In genomic region chr22:40210814-40211213, GRCh38 we compare ENCODE assay signal across 9 cellular contexts. TPM values are rescaled to one million over a fixed set of nuclear protein-coding genes. Genes with fewer than 3 reads are reported as not detected.
DNase-seq lines count a peak whose midpoint lies in the region; ATAC-seq and TF ChIP-seq lines count a peak whose summit lies in the region.
"Had no signal": no experiment of that assay in that cellular context is flagged by ENCODE, and none has a peak within 500 bp of the region (broad histone marks: within the 10 kb centered on the region; RNA-seq: fewer than 3 reads in every experiment).

No MANE protein-coding gene starts in this region.

- DNase-seq in activated T-cell treated with anti-CD3 and anti-CD28 coated beads, Interleukin-2, amount 50 U/mL, for 72 hours = no peak
- DNase-seq in activated T-cell treated with anti-CD3 and anti-CD28 coated beads for 4 hours (no peak), WTC11 (ENCODE audit: low spot score) (no peak), ecto neural progenitor cell (ENCODE audit: low spot score) (no peak), H7 (no peak)
- DNase-seq: activated naive CD4-positive, alpha-beta T cell had no signal

- no peaks in the 10 kb centered on the region for H3K9me3 Mint-ChIP-seq in activated T-cell treated with anti-CD3 and anti-CD28 coated beads, Interleukin-2, amount 50 U/mL, for 72 hours
- peaks cover 4% of the 10 kb centered on the region for H3K9me3 Mint-ChIP-seq in WTC11
- H3K9me3 Mint-ChIP-seq in stimulated activated naive CD8-positive, alpha-beta T cell treated with anti-CD3 and anti-CD28 coated beads, Interleukin-15, Interleukin-2, amounts not matched to agents 100 ng/mL and 50 ng/mL, for 24 hours = no peaks in the 10 kb centered on the region

- no peaks in the 10 kb centered on the region for H3K36me3 ChIP-seq in H7 (replicated peaks; ENCODE audit: control insufficient read depth, insufficient read depth, low read length)

- TF ChIP-seq CTCF in WTC11 (IDR thresholded peaks at IDR 0.05) = no peak

- no peak overlapping the region for H3K4me3 ChIP-seq in H7 (ENCODE audit: insufficient read depth, low read depth, low read length)

- peak overlapping the region in 1 of 2 donors; percentile 55 for H3K4me3 Mint-ChIP-seq in activated T-cell treated with anti-CD3 and anti-CD28 coated beads, Interleukin-2, amount 50 U/mL, for 72 hours
- no peak overlapping the region for H3K4me3 Mint-ChIP-seq in WTC11
- H3K4me3 Mint-ChIP-seq in stimulated activated naive CD8-positive, alpha-beta T cell treated with anti-CD3 and anti-CD28 coated beads, Interleukin-15, Interleukin-2, amounts not matched to agents 100 ng/mL and 50 ng/mL, for 24 hours = no peak overlapping the region

- ATAC-seq in activated T-cell treated with anti-CD3 and anti-CD28 coated beads, Interleukin-2, amount 50 U/mL, for 72 hours (replicated peaks in 1 of 2) = peak; percentile 75 to 78
- ATAC-seq in HG02973 (IDR thresholded peaks at IDR 0.05; ENCODE audit: unreplicated experiment) (peak; percentile 58), WTC11 (no peak), HG03354 (IDR thresholded peaks at IDR 0.05; ENCODE audit: poor library complexity, severe bottlenecking, unreplicated experiment) (no peak)

- POLR2A ChIA-PET in WTC11 (lab: Charles Lee) = no interaction called here

- no peaks in the 10 kb centered on the region for H3K36me3 Mint-ChIP-seq in activated T-cell treated with anti-CD3 and anti-CD28 coated beads, Interleukin-2, amount 50 U/mL, for 72 hours (ENCODE audit: insufficient read depth in 2 of 2)
- H3K36me3 Mint-ChIP-seq in WTC11 = no peaks in the 10 kb centered on the region
- peaks cover 8% of the 10 kb centered on the region for H3K36me3 Mint-ChIP-seq in stimulated activated naive CD8-positive, alpha-beta T cell treated with anti-CD3 and anti-CD28 coated beads, Interleukin-15, Interleukin-2, amounts not matched to agents 100 ng/mL and 50 ng/mL, for 24 hours (ENCODE audit: low read depth)

- peak overlapping the region; percentile 40 for H3K27ac Mint-ChIP-seq in activated T-cell treated with anti-CD3 and anti-CD28 coated beads, Interleukin-2, amount 50 U/mL, for 72 hours
- peak overlapping the region; percentile 32 for H3K27ac Mint-ChIP-seq in WTC11
- H3K27ac Mint-ChIP-seq in stimulated activated naive CD8-positive, alpha-beta T cell treated with anti-CD3 and anti-CD28 coated beads, Interleukin-15, Interleukin-2, amounts not matched to agents 100 ng/mL and 50 ng/mL, for 24 hours = peak overlapping the region; percentile 80

- CTCF ChIA-PET in WTC11 (lab: Charles Lee) = no interaction called here

- peaks cover 75% of the 10 kb centered on the region for H3K4me1 Mint-ChIP-seq in activated T-cell treated with anti-CD3 and anti-CD28 coated beads, Interleukin-2, amount 50 U/mL, for 72 hours (ENCODE audit: low read depth)
- H3K4me1 Mint-ChIP-seq in WTC11 = peaks cover 72% of the 10 kb centered on the region
- peaks cover 78% of the 10 kb centered on the region for H3K4me1 Mint-ChIP-seq in stimulated activated naive CD8-positive, alpha-beta T cell treated with anti-CD3 and anti-CD28 coated beads, Interleukin-15, Interleukin-2, amounts not matched to agents 100 ng/mL and 50 ng/mL, for 24 hours (ENCODE audit: low read depth)

- H3K27me3 Mint-ChIP-seq in activated T-cell treated with anti-CD3 and anti-CD28 coated beads, Interleukin-2, amount 50 U/mL, for 72 hours (ENCODE audit: low read depth) = no peaks in the 10 kb centered on the region
- H3K27me3 Mint-ChIP-seq in WTC11 (ENCODE audit: low read depth) = no peaks in the 10 kb centered on the region
- no peaks in the 10 kb centered on the region for H3K27me3 Mint-ChIP-seq in stimulated activated naive CD8-positive, alpha-beta T cell treated with anti-CD3 and anti-CD28 coated beads, Interleukin-15, Interleukin-2, amounts not matched to agents 100 ng/mL and 50 ng/mL, for 24 hours

- no peaks in the 10 kb centered on the region for H3K27me3 ChIP-seq in H7 (ENCODE audit: control insufficient read depth, insufficient read depth, low read length)

TF ChIP-seq in WTC11, 78 proteins besides CTCF, POLR2A, EP300 and RAD21 (continues in another document):
- no peak for TF ChIP-seq ZNF281 (CRISPR knock-in tag; IDR thresholded peaks at IDR 0.05)
- TF ChIP-seq NR2C2 (CRISPR knock-in tag; IDR thresholded peaks at IDR 0.05) = no peak
- no peak for TF ChIP-seq MYBL2 (CRISPR knock-in tag; IDR thresholded peaks at IDR 0.05)
- TF ChIP-seq, protein P1, sequence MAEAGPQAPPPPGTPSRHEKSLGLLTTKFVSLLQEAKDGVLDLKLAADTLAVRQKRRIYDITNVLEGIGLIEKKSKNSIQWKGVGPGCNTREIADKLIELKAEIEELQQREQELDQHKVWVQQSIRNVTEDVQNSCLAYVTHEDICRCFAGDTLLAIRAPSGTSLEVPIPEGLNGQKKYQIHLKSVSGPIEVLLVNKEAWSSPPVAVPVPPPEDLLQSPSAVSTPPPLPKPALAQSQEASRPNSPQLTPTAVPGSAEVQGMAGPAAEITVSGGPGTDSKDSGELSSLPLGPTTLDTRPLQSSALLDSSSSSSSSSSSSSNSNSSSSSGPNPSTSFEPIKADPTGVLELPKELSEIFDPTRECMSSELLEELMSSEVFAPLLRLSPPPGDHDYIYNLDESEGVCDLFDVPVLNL (CRISPR knock-in tag; IDR thresholded peaks at IDR 0.05; ENCODE audit: borderline replicate concordance, low read depth) = no peak
- no peak for TF ChIP-seq IRF2 (CRISPR knock-in tag; IDR thresholded peaks at IDR 0.05; ENCODE audit: borderline replicate concordance, low read depth)
- no peak for TF ChIP-seq RORB (CRISPR knock-in tag; IDR thresholded peaks at IDR 0.05)
- TF ChIP-seq RELA (CRISPR knock-in tag; IDR thresholded peaks at IDR 0.05; ENCODE audit: borderline replicate concordance) = no peak
- TF ChIP-seq IRF1 (CRISPR knock-in tag; IDR thresholded peaks at IDR 0.05) = no peak
- TF ChIP-seq GABPB1 (CRISPR knock-in tag; IDR thresholded peaks at IDR 0.05) = no peak
- no peak for TF ChIP-seq FOXP4 (CRISPR knock-in tag; IDR thresholded peaks at IDR 0.05)
- TF ChIP-seq FOXK1 (CRISPR knock-in tag; IDR thresholded peaks at IDR 0.05) = no peak
- no peak for TF ChIP-seq SP1 (CRISPR knock-in tag; conservative IDR thresholded peaks at IDR 0.05)

RNA-seq across cellular contexts. Expression of gene TNRC6B, which starts 33.1 kb away (rescaled TPM):
- 10 to 100 TPM; 62.5 to 65.3 TPM for total RNA-seq in activated T-cell treated with anti-CD3 and anti-CD28 coated beads, Interleukin-2, amount 50 U/mL, for 72 hours
- total RNA-seq in WTC11 (2021) = 49.7 to 51.1 TPM (median 50.4 TPM) in 3 replicates
- total RNA-seq in H7 (2014; rRNA removed; shearing (Covaris generic)) = 13.0 and 21.4 TPM in 2 replicates

Comparison
In these comparisons a context has a peak if more than half of its experiments do, and no peak if none do; other contexts are left out.
1. ATAC-seq: peak in activated T-cell treated with anti-CD3 and anti-CD28 coated beads, Interleukin-2, amount 50 U/mL, for 72 hours (2 of 2) and HG02973 (single experiment); none in WTC11 (single experiment) and HG03354 (single experiment).
2. Peak in every context shown above with its lines, with median percentiles within 50 percentile points of each other: H3K27ac Mint-ChIP-seq.